In the genomic region with DNA sequence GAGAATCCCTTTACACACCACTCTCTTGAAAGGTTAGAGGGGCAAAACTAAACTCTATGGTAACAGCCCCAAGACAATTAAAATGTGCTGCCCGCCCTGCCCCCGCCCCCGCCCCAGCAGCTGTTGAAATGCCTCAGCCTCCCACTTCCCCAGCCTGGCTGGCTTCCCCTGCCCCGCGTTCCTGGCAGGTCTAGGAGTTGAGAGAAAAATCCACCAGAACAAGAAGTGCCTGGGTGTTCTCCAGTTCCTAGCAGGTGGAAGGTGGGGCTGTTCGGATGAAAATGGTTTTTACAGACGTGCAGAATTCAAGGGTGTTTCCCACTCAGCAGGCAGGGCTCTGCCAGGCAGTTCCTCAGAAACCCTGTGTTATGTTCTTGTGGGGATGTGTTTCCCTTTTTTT, we compare ENCODE assay signal across 23 cellular contexts.
"Had no signal": no experiment of that assay in that cellular context is flagged by ENCODE, and none has a peak within 500 bp of the region (broad histone marks: within the 10 kb centered on the region; RNA-seq: fewer than 3 reads in every experiment).

No MANE protein-coding gene starts in this region.

- H3K4me3 Mint-ChIP-seq: memory B cell; mesothelial cell of epicardium; naive B cell; nephron; stimulated activated naive B cell treated with anti-CD40 and anti-IgM and Interleukin-4, amounts not matched to agents 10 μg/mL and 1 μg/mL and 100 μg/mL, for 72 hours; stimulated activated naive CD8-positive, alpha-beta T cell treated with anti-CD3 and anti-CD28 coated beads, Interleukin-15, amount 100 ng/mL, for 72 hours had no signal

- H3K36me3 ChIP-seq: heart right ventricle, lower lobe of right lung, pancreas, right lobe of liver, thoracic aorta, transverse colon had no signal

- H3K27ac ChIP-seq: dorsolateral prefrontal cortex, heart right ventricle, lower lobe of right lung, pancreas, right lobe of liver, skin epidermis, thoracic aorta, transverse colon had no signal

- H3K36me3 Mint-ChIP-seq: mesothelial cell of epicardium had no signal

- ATAC-seq: left lobe of liver; lower lobe of right lung; pancreas; right lobe of liver; stimulated activated naive B cell treated with anti-CD40 and anti-IgM and Interleukin-4, amounts not matched to agents 10 μg/mL and 1 μg/mL and 100 μg/mL, for 72 hours; stimulated activated naive CD8-positive, alpha-beta T cell treated with anti-CD3 and anti-CD28 coated beads, Interleukin-15, amount 100 ng/mL, for 72 hours had no signal

- H3K4me3 ChIP-seq: dorsolateral prefrontal cortex, heart right ventricle, lower lobe of right lung, pancreas, right lobe of liver, skin epidermis, thoracic aorta, transverse colon had no signal

- H3K27me3 Mint-ChIP-seq: memory B cell; naive B cell; stimulated activated naive B cell treated with anti-CD40 and anti-IgM and Interleukin-4, amounts not matched to agents 10 μg/mL and 1 μg/mL and 100 μg/mL, for 72 hours; stimulated activated naive CD8-positive, alpha-beta T cell treated with anti-CD3 and anti-CD28 coated beads, Interleukin-15, amount 100 ng/mL, for 72 hours had no signal

- H3K27me3 ChIP-seq: dorsolateral prefrontal cortex, heart right ventricle, pancreas, right lobe of liver, transverse colon had no signal

- H3K9me3 Mint-ChIP-seq: memory B cell, mesothelial cell of epicardium, nephron had no signal

- DNase-seq: cortex of kidney; dorsolateral prefrontal cortex; effector CD8-positive, alpha-beta T cell; foreskin melanocyte; heart right ventricle; islet precursor cell; lower lobe of right lung; naive B cell; occipital lobe; pancreas; right lobe of liver; stimulated activated CD4-positive, alpha-beta T cell treated with anti-CD3 and anti-CD28 coated beads, Interleukin-2, amount 100 ng/mL, for 24 hours; stimulated activated CD4-positive, alpha-beta T cell treated with anti-CD3 and anti-CD28 coated beads, Interleukin-4, amount 100 ng/mL, for 4 hours; stimulated activated naive B cell treated with anti-CD40 and anti-IgM and Interleukin-4, amounts not matched to agents 10 μg/mL and 1 μg/mL and 100 μg/mL, for 72 hours; stimulated activated naive CD8-positive, alpha-beta T cell treated with anti-CD3 and anti-CD28 coated beads, Interleukin-15, amount 100 ng/mL, for 72 hours; transverse colon had no signal

- H3K4me1 Mint-ChIP-seq: memory B cell; mesothelial cell of epicardium; stimulated activated naive CD8-positive, alpha-beta T cell treated with anti-CD3 and anti-CD28 coated beads, Interleukin-15, amount 100 ng/mL, for 72 hours had no signal

- H3K27ac Mint-ChIP-seq: memory B cell; mesothelial cell of epicardium; naive B cell; progenitor cell of endocrine pancreas; stimulated activated naive B cell treated with anti-CD40 and anti-IgM and Interleukin-4, amounts not matched to agents 10 μg/mL and 1 μg/mL and 100 μg/mL, for 72 hours; stimulated activated naive CD8-positive, alpha-beta T cell treated with anti-CD3 and anti-CD28 coated beads, Interleukin-15, amount 100 ng/mL, for 72 hours had no signal

- H3K9me3 ChIP-seq: heart right ventricle, lower lobe of right lung, pancreas, right lobe of liver, thoracic aorta, transverse colon had no signal

- H3K4me1 ChIP-seq: lower lobe of right lung, pancreas, right lobe of liver, transverse colon had no signal
